ENCODE assay signal across 1 cellular context in the genomic region with DNA sequence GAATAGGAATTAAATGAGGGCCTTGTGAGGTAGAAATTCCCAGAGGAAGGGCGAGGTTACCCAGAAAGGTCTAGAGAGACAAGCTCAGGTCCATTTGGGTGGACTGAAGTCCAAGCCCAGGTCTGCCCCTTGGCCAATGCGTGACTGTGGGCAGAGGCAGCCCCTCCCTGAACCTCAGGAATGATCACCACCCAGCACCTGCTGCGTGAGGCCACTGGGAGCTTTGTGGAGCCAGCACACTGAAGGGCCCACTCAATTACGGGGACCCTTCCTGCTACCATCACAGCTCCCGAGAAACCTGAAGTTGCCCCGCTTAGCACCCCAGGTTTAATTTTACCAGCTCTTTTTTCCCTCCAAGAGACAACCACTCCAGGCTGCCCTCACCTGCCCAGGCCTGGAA.
TF ChIP-seq lines count a peak whose summit lies in the region.

No MANE protein-coding gene starts in this region.

TF ChIP-seq in HepG2, 621 proteins besides CTCF, POLR2A, EP300 and RAD21:
- TF ChIP-seq NR2F6 (IDR thresholded peaks at IDR 0.05): no peak
- no peak for TF ChIP-seq NR2F6 (CRISPR knock-in tag; IDR thresholded peaks at IDR 0.05)
